13 cellular contexts compared by ENCODE assay signal in genomic region chr10:106935978-106936451, GRCh38.
A peak's percentile ranks its signal among the peaks of the same experiment; 100 is the strongest.
DNase-seq lines count a peak whose midpoint lies in the region; ATAC-seq, FAIRE-seq and TF ChIP-seq lines count a peak whose summit lies in the region.
"Had no signal": no experiment of that assay in that cellular context is flagged by ENCODE, and none has a peak within 500 bp of the region (broad histone marks: within the 10 kb centered on the region; RNA-seq: fewer than 3 reads in every experiment).

No MANE protein-coding gene starts in this region.

- H3K4me3 Mint-ChIP-seq in activated naive CD4-positive, alpha-beta T cell treated with anti-CD3 and anti-CD28 coated beads for 36 hours: no peak overlapping the region
- H3K4me3 Mint-ChIP-seq: activated naive CD8-positive, alpha-beta T cell treated with anti-CD3 and anti-CD28 coated beads for 36 hours had no signal

- no peaks in the 10 kb centered on the region for H3K9me3 ChIP-seq in BE2C
- H3K9me3 ChIP-seq: esophagus squamous epithelium, mucosa of descending colon had no signal

- H3K4me3 ChIP-seq in BE2C (ENCODE audit: low read depth, low read length): no peak overlapping the region
- H3K4me3 ChIP-seq: esophagus squamous epithelium, mucosa of descending colon had no signal

- H3K27me3 Mint-ChIP-seq in activated naive CD4-positive, alpha-beta T cell treated with anti-CD3 and anti-CD28 coated beads for 36 hours (ENCODE audit: low read depth): no peaks in the 10 kb centered on the region
- H3K27me3 Mint-ChIP-seq: activated naive CD8-positive, alpha-beta T cell treated with anti-CD3 and anti-CD28 coated beads for 36 hours had no signal

- H3K9me3 Mint-ChIP-seq in activated naive CD4-positive, alpha-beta T cell treated with anti-CD3 and anti-CD28 coated beads for 36 hours: peaks cover 1% of the 10 kb centered on the region
- H3K9me3 Mint-ChIP-seq: activated naive CD8-positive, alpha-beta T cell treated with anti-CD3 and anti-CD28 coated beads for 36 hours had no signal

- H3K36me3 ChIP-seq in BE2C: no peaks in the 10 kb centered on the region
- H3K36me3 ChIP-seq: esophagus squamous epithelium had no signal

- peak; percentile 67 for ATAC-seq in GM18909 (IDR thresholded peaks at IDR 0.05; ENCODE audit: poor library complexity, unreplicated experiment)
- ATAC-seq in HG02642 (IDR thresholded peaks at IDR 0.05; ENCODE audit: poor library complexity, unreplicated experiment): peak; percentile 68
- ATAC-seq in HG03575 (IDR thresholded peaks at IDR 0.05; ENCODE audit: extremely low read depth, insufficient number of reproducible peaks, low FRiP score, unreplicated experiment): peak; percentile 69
- ATAC-seq: mucosa of descending colon had no signal

- CTCF ChIA-PET in activated naive CD4-positive, alpha-beta T cell treated with anti-CD3 and anti-CD28 coated beads for 36 hours (lab: Charles Lee): no interaction called here

- DNase-seq in midbrain (lab: John Stamatoyannopoulos, UW) (peak; percentile 36), HTR-8/SVneo (ENCODE audit: insufficient read length, low spot score) (no peak), NCI-H2171 (lab: John Stamatoyannopoulos, UW) (no peak), BE2C (no peak)
- DNase-seq in activated naive CD4-positive, alpha-beta T cell treated with anti-CD3 and anti-CD28 coated beads for 36 hours: no peak
- DNase-seq: activated naive CD8-positive, alpha-beta T cell treated with anti-CD3 and anti-CD28 coated beads for 36 hours; esophagus squamous epithelium; NCI-H1048; stimulated activated CD4-positive, alpha-beta T cell treated with anti-CD3 and anti-CD28 coated beads, Interleukin-4, amount 100 ng/mL, for 1 hour had no signal

- H3K36me3 Mint-ChIP-seq in activated naive CD4-positive, alpha-beta T cell treated with anti-CD3 and anti-CD28 coated beads for 36 hours (ENCODE audit: low read depth): no peaks in the 10 kb centered on the region
- H3K36me3 Mint-ChIP-seq: activated naive CD8-positive, alpha-beta T cell treated with anti-CD3 and anti-CD28 coated beads for 36 hours had no signal

- no peaks in the 10 kb centered on the region for H3K4me1 Mint-ChIP-seq in activated naive CD4-positive, alpha-beta T cell treated with anti-CD3 and anti-CD28 coated beads for 36 hours (ENCODE audit: low read depth)
- H3K4me1 Mint-ChIP-seq: activated naive CD8-positive, alpha-beta T cell treated with anti-CD3 and anti-CD28 coated beads for 36 hours had no signal

- no peak overlapping the region for H3K27ac Mint-ChIP-seq in activated naive CD4-positive, alpha-beta T cell treated with anti-CD3 and anti-CD28 coated beads for 36 hours
- H3K27ac Mint-ChIP-seq: activated naive CD8-positive, alpha-beta T cell treated with anti-CD3 and anti-CD28 coated beads for 36 hours had no signal

- intact Hi-C loops in activated naive CD4-positive, alpha-beta T cell treated with anti-CD3 and anti-CD28 coated beads for 36 hours (cut with micrococcal nuclease): no loop called here

- H3K27me3 ChIP-seq in BE2C: no peaks in the 10 kb centered on the region
- H3K27me3 ChIP-seq: esophagus squamous epithelium had no signal

- no peak for FAIRE-seq in HTR-8/SVneo (lab: Jason Lieb, UNC)

- no peak for TF ChIP-seq CTCF in BE2C (IDR thresholded peaks at IDR 0.05; ENCODE audit: low read depth, low read length)

- peaks cover 9% of the 10 kb centered on the region for H3K4me1 ChIP-seq in BE2C
- H3K4me1 ChIP-seq: esophagus squamous epithelium had no signal
